In the genomic region with DNA sequence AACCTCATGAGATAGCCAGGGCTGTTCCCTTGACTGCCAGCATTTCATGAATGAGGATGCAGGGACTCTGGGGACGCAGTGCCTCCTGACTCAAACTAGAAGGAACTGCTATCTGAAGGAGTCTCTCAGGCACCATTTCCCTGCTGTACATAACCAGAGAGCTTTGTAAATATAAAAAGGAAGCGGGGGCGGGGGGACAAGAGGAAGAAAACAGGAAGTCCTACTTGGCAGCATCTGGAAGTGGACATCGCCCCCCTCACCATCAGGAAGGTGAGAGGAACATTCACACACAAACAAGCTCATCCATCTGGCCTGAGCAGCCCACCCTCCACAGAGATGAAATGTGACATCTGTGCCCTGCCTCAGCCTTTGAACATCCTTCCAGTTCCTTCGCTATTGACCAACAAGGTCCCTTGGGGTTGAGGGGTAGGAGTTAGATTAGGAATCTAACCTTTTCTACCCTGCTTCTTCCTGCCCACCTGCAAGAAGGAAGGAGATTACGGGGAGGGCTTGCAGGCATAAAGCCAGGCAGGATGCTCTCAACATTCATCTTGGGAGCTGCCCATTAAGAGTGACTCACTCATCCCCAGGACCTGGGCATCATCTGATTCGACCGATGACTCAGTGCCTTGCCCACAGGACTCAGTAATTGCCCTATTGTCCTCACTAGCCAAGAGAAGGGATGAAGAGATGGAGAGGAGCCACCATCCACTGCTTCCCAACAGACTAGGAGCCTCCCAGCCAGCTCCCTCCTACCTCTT, we compare ENCODE assay signal across 10 cellular contexts. TPM values are rescaled to one million over a fixed set of nuclear protein-coding genes. Genes with fewer than 3 reads are reported as not detected.
DNase-seq lines count a peak whose midpoint lies in the region; ATAC-seq and TF ChIP-seq lines count a peak whose summit lies in the region.
"Had no signal": no experiment of that assay in that cellular context is flagged by ENCODE, and none has a peak within 500 bp of the region (broad histone marks: within the 10 kb centered on the region; RNA-seq: fewer than 3 reads in every experiment).

No MANE protein-coding gene starts in this region.

- H3K4me3 ChIP-seq in heart left ventricle (no peak overlapping the region), subcutaneous abdominal adipose tissue (ENCODE audit: low read depth in 1 of 5, low read length in 5 of 5) (peak overlapping the region in 1 of 5 donors; percentile 4)
- H3K4me3 ChIP-seq in effector memory CD4-positive, alpha-beta T cell (ENCODE audit: insufficient read depth, low read depth, low read length, poor library complexity, severe bottlenecking) = no peak overlapping the region
- H3K4me3 ChIP-seq: pancreas had no signal

- ATAC-seq in heart left ventricle = peak in 3 of 4 donors; percentile 41 to 57 (median 43)
- ATAC-seq in GM19395 (IDR thresholded peaks at IDR 0.05; ENCODE audit: unreplicated experiment) = no peak
- no peak for ATAC-seq in HG03039 (IDR thresholded peaks at IDR 0.05; ENCODE audit: unreplicated experiment)

- WGBS in heart left ventricle, 4 donors = 46 to 72% (median 58%) methylated on average over 7 to 8 of the region's 8 CpGs

- peak; percentile 8 for DNase-seq in SIG-M5 treated with dmso at 0.1 percent for 504 hours (lab: John Stamatoyannopoulos, UW; ENCODE audit: unreplicated experiment)
- DNase-seq in SIG-M5 (lab: John Stamatoyannopoulos, UW) = no peak
- peak; percentile 72 for DNase-seq in T1000 (lab: John Stamatoyannopoulos, UW)
- peak in 1 of 5 donors; percentile 52 for DNase-seq in heart left ventricle
- no peak for DNase-seq in effector memory CD4-positive, alpha-beta T cell
- DNase-seq: activated gamma-delta T cell treated with Interleukin-2 at 50 U/mL for 16 hours had no signal

- no peak for TF ChIP-seq POLR2A in heart left ventricle (IDR thresholded peaks at IDR 0.05)

- intact Hi-C loops in heart left ventricle (cut with DNase I) = no loop called here

- no peak overlapping the region for H3K9ac ChIP-seq in subcutaneous abdominal adipose tissue (ENCODE audit: low read length in 5 of 5)

- H3K9me3 ChIP-seq in heart left ventricle = peaks cover 0 to 2% (median 0%) of the 10 kb centered on the region in 12 donors
- no peaks in the 10 kb centered on the region for H3K9me3 ChIP-seq in subcutaneous abdominal adipose tissue (ENCODE audit: control insufficient read depth in 5 of 5, low read length in 5 of 5)
- H3K9me3 ChIP-seq in effector memory CD4-positive, alpha-beta T cell (ENCODE audit: control insufficient read depth, low read length) = no peaks in the 10 kb centered on the region
- H3K9me3 ChIP-seq: pancreas had no signal

- H3K27ac ChIP-seq in heart left ventricle = peak overlapping the region in 2 of 12 donors; percentile 5 to 72
- H3K27ac ChIP-seq in subcutaneous abdominal adipose tissue (ENCODE audit: low read depth, low read length) = peak overlapping the region; percentile 75
- no peak overlapping the region for H3K27ac ChIP-seq in effector memory CD4-positive, alpha-beta T cell (ENCODE audit: insufficient read depth, low read length, poor library complexity, severe bottlenecking)
- H3K27ac ChIP-seq: pancreas had no signal

- H3K4me1 ChIP-seq in heart left ventricle (peaks cover 0 to 62% (median 33%) of the 10 kb centered on the region in 12 donors), subcutaneous abdominal adipose tissue (ENCODE audit: control insufficient read depth in 5 of 5, insufficient read depth in 5 of 5, low read length in 5 of 5) (peaks cover 8 to 49% (median 36%) of the 10 kb centered on the region in 5 donors)
- H3K4me1 ChIP-seq in effector memory CD4-positive, alpha-beta T cell (ENCODE audit: control insufficient read depth, insufficient read depth, low read length, poor library complexity, severe bottlenecking) = peaks cover 63% of the 10 kb centered on the region

- peaks cover 0 to 24% (median 0%) of the 10 kb centered on the region in 9 donors for H3K36me3 ChIP-seq in heart left ventricle
- H3K36me3 ChIP-seq in subcutaneous abdominal adipose tissue (ENCODE audit: control insufficient read depth in 5 of 5, insufficient read depth in 5 of 5, low read length in 5 of 5) = peaks cover 0 to 40% (median 29%) of the 10 kb centered on the region in 5 donors
- peaks cover 30% of the 10 kb centered on the region for H3K36me3 ChIP-seq in effector memory CD4-positive, alpha-beta T cell (ENCODE audit: control insufficient read depth, insufficient read depth, low read length)
- H3K36me3 ChIP-seq: pancreas had no signal

- peak in 1 of 12 donors; percentile 5 for TF ChIP-seq CTCF in heart left ventricle (IDR thresholded peaks at IDR 0.05)

- H3K27me3 ChIP-seq in heart left ventricle (no peaks in the 10 kb centered on the region), subcutaneous abdominal adipose tissue (ENCODE audit: control insufficient read depth in 5 of 5, insufficient read depth in 4 of 5, low read length in 5 of 5) (no peaks in the 10 kb centered on the region)
- H3K27me3 ChIP-seq in effector memory CD4-positive, alpha-beta T cell (replicated peaks; ENCODE audit: control insufficient read depth, insufficient read depth, low read length, poor library complexity, severe bottlenecking) = no peaks in the 10 kb centered on the region
- H3K27me3 ChIP-seq: pancreas had no signal

RNA-seq across cellular contexts. Expression of a gene that starts 31.9 kb away (rescaled TPM):
- 10 to 100 TPM in 5 of 9 donors, 1 to 10 TPM in 4; 4.9 to 28.6 (median 11.7) TPM for total RNA-seq in heart left ventricle
- polyA plus RNA-seq in heart left ventricle = 1 to 10 TPM; 5.2 to 8.7 TPM

Comparison
In these comparisons a context has a peak if more than half of its experiments do, and no peak if none do; other contexts are left out.
1. DNase-seq: peak in SIG-M5 treated with dmso at 0.1 percent for 504 hours (single experiment) and T1000 (single experiment); none in SIG-M5 (single experiment) and effector memory CD4-positive, alpha-beta T cell (0 of 3).
2. ATAC-seq: peak in heart left ventricle (3 of 4); none in GM19395 (single experiment) and HG03039 (single experiment).